10 cellular contexts compared by ENCODE assay signal in genomic region chr19:23415034-23415433, GRCh38. TPM values are rescaled to one million over a fixed set of nuclear protein-coding genes. Genes with fewer than 3 reads are reported as not detected.
DNase-seq lines count a peak whose midpoint lies in the region; ATAC-seq and TF ChIP-seq lines count a peak whose summit lies in the region.
"Had no signal": no experiment of that assay in that cellular context is flagged by ENCODE, and none has a peak within 500 bp of the region (broad histone marks: within the 10 kb centered on the region; RNA-seq: fewer than 3 reads in every experiment).

No MANE protein-coding gene starts in this region.

- H3K27me3 ChIP-seq in heart left ventricle (peaks cover 0 to 11% (median 0%) of the 10 kb centered on the region in 9 donors), vagina (no peaks in the 10 kb centered on the region)

- H3K4me1 ChIP-seq in heart left ventricle: peaks cover 0 to 13% (median 0%) of the 10 kb centered on the region in 12 donors
- peaks cover 26% of the 10 kb centered on the region for H3K4me1 ChIP-seq in mucosa of descending colon (ENCODE audit: low read depth)
- peaks cover 14% of the 10 kb centered on the region for H3K4me1 ChIP-seq in vagina

- ATAC-seq in heart left ventricle: no peak
- ATAC-seq in mucosa of descending colon: peak; percentile 32
- no peak for ATAC-seq in GM21515 (IDR thresholded peaks at IDR 0.05; ENCODE audit: unreplicated experiment)
- no peak for ATAC-seq in HG03139 (IDR thresholded peaks at IDR 0.05; ENCODE audit: unreplicated experiment)

- H3K4me3 ChIP-seq in heart left ventricle (peak overlapping the region in 11 of 12 donors; percentile 4 to 58 (median 47)), mucosa of descending colon (peak overlapping the region; percentile 22), vagina (peak overlapping the region; percentile 34 to 44)

- no peak for TF ChIP-seq POLR2A in heart left ventricle (IDR thresholded peaks at IDR 0.05)
- TF ChIP-seq POLR2A in vagina (IDR thresholded peaks at IDR 0.05): no peak

- no peak overlapping the region for H3K27ac ChIP-seq in heart left ventricle
- no peak overlapping the region for H3K27ac ChIP-seq in vagina
- H3K27ac ChIP-seq: VCaP had no signal

- H3K9me3 ChIP-seq in heart left ventricle (no peaks in the 10 kb centered on the region), mucosa of descending colon (no peaks in the 10 kb centered on the region), vagina (no peaks in the 10 kb centered on the region)

- TF ChIP-seq CTCF in heart left ventricle (IDR thresholded peaks at IDR 0.05): no peak
- no peak for TF ChIP-seq CTCF in mucosa of descending colon (IDR thresholded peaks at IDR 0.05)
- TF ChIP-seq CTCF in vagina (IDR thresholded peaks at IDR 0.05): no peak

- H3K36me3 ChIP-seq in heart left ventricle (no peaks in the 10 kb centered on the region), mucosa of descending colon (ENCODE audit: low read depth) (no peaks in the 10 kb centered on the region), vagina (no peaks in the 10 kb centered on the region)

- 20 to 23% (median 21%) methylated on average over 13 of the region's 13 CpGs for WGBS in heart left ventricle, 4 donors

- intact Hi-C loops in heart left ventricle (cut with DNase I) (no loop called here), cardiac septum (cut with DNase I) (no loop called here), mucosa of descending colon (cut with DNase I, micrococcal nuclease) (no loop called here), vagina (cut with DNase I) (no loop called here)

- DNase-seq in heart left ventricle (no peak), cardiac septum (ENCODE audit: low spot score) (no peak), astrocyte of the hippocampus (ENCODE audit: low read depth, low spot score) (peak; percentile 8), mucosa of descending colon (peak; percentile 56 to 61 (median 59)), vagina (ENCODE audit: extremely low spot score in 2 of 2) (no peak), islet precursor cell (no peak)
- DNase-seq: stimulated activated CD4-positive, alpha-beta T cell treated with anti-CD3 and anti-CD28 coated beads, Interleukin-4, amount 100 ng/mL, for 4 hours had no signal

RNA-seq across cellular contexts. Expression of gene ZNF91, which starts 19.8 kb away (rescaled TPM):
- 100 to 1,000 TPM in 8 of 9 donors, 10 to 100 TPM in 1; 98.8 to 302 (median 147) TPM for total RNA-seq in heart left ventricle
- polyA plus RNA-seq in heart left ventricle: 10 to 100 TPM in 1 of 2 donors, 1 to 10 TPM in 1; 9.5 to 23.8 TPM
- total RNA-seq in cardiac septum: 91.1 TPM
- total RNA-seq in mucosa of descending colon: 100 to 1,000 TPM in 1 of 3 donors, 10 to 100 TPM in 2; 77.3 to 140 (median 81.8) TPM
- total RNA-seq in vagina: 81.0 TPM

Comparison
In these comparisons a context has a peak if more than half of its experiments do, and no peak if none do; other contexts are left out.
1. DNase-seq: peak in astrocyte of the hippocampus (single experiment) and mucosa of descending colon (3 of 3); none in heart left ventricle (0 of 5), cardiac septum (single experiment), vagina (0 of 2) and islet precursor cell (single experiment).
2. Peak in every context shown above with its lines, with median percentiles within 50 percentile points of each other: H3K4me3 ChIP-seq.